ENCODE assay signal across 23 cellular contexts in the genomic region with DNA sequence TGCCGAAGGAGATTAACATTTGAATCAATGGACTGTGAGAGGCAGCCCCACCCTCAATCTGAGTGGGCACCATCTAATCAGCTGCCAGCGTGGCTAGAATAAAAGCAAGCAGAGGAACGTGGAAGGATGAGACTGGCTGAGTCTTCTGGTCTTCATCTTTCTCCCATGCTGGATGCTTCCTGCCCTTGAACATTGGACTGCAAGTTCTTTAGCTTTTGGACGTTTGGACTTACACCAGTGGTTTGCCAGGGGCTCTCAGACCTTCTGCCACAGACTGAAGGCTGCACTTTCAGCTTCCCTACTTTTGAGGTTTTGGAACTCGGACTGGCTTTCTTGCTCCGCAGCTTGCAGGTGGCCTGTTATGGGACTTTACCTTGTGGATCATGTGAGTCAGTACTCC. TPM values are rescaled to one million over a fixed set of nuclear protein-coding genes. Genes with fewer than 3 reads are reported as not detected.
A peak's percentile ranks its signal among the peaks of the same experiment; 100 is the strongest.
DNase-seq lines count a peak whose midpoint lies in the region; ATAC-seq and TF ChIP-seq lines count a peak whose summit lies in the region.
"Had no signal": no experiment of that assay in that cellular context is flagged by ENCODE, and none has a peak within 500 bp of the region (broad histone marks: within the 10 kb centered on the region; RNA-seq: fewer than 3 reads in every experiment).

No MANE protein-coding gene starts in this region.

- H3K36me3 Mint-ChIP-seq in GM23338 (ENCODE audit: low read depth) = 0 out of 3 replicates have a peak, but pooled peaks cover 2% of the 10 kb centered on the region
- no peaks in the 10 kb centered on the region for H3K36me3 Mint-ChIP-seq in Calu3 (ENCODE audit: insufficient read depth, unreplicated experiment)

- H3K9me3 Mint-ChIP-seq in GM23338 = no peaks in the 10 kb centered on the region
- H3K9me3 Mint-ChIP-seq in Calu3 (ENCODE audit: low read depth, unreplicated experiment) = no peaks in the 10 kb centered on the region
- H3K9me3 Mint-ChIP-seq: CD4-positive, alpha-beta T cell had no signal

- no peaks in the 10 kb centered on the region for H3F3A ChIP-seq in GM23338 (replicated peaks; ENCODE audit: low read depth)

- H3K36me3 ChIP-seq in GM23338 (ENCODE audit: insufficient read depth) = no peaks in the 10 kb centered on the region

- peaks cover 22% of the 10 kb centered on the region for H3K4me1 ChIP-seq in GM23338 (ENCODE audit: insufficient read depth)
- H3K4me1 ChIP-seq: BLaER1, Caco-2 had no signal

- peak; percentile 24 for DNase-seq in Ammon's horn (ENCODE audit: low spot score)
- no peak for DNase-seq in GM23338 (ENCODE audit: low spot score)
- DNase-seq in NCI-H748 treated with DMSO at 0.1 percent for 48 hours (lab: John Stamatoyannopoulos, UW) = peak; percentile 44
- peak; percentile 3 for DNase-seq in occipital lobe (lab: John Stamatoyannopoulos, UW)
- no peak for DNase-seq in Calu3
- DNase-seq in activated CD8-positive, alpha-beta memory T cell treated with anti-CD3 and anti-CD28 coated beads, Interleukin-2, amount 50 U/mL, for 4 hours = no peak
- DNase-seq: Caco-2; CD4-positive, alpha-beta T cell; DND-41; GM23248; HCEC 1CT; IMR-90; NCI-H1105; NCI-H187; NCI-H226; NCI-H524 treated with DMSO at 0.1 percent for 48 hours; PC-9; SIG-M5 had no signal

- no peaks in the 10 kb centered on the region for H3K27me3 Mint-ChIP-seq in GM23338 (ENCODE audit: insufficient read depth, low read depth, poor library complexity)
- no peaks in the 10 kb centered on the region for H3K27me3 Mint-ChIP-seq in Calu3 (ENCODE audit: unreplicated experiment)
- H3K27me3 Mint-ChIP-seq: CD4-positive, alpha-beta T cell had no signal

- no peak overlapping the region for H3K4me3 ChIP-seq in GM23338
- H3K4me3 ChIP-seq: BLaER1, GM23248, PC-9 had no signal

- H2AFZ ChIP-seq in GM23338 = no peak overlapping the region
- H2AFZ ChIP-seq: GM23248, PC-9 had no signal

- BruUV-seq in Calu3 (replicated peaks; lab: Mats Ljungman, UMichigan) = no TSS peak

- no peak for ATAC-seq in GM23338
- ATAC-seq in HG03520 (IDR thresholded peaks at IDR 0.05; ENCODE audit: unreplicated experiment) = no peak
- ATAC-seq: SK-N-SH treated with all-trans-retinoic acid at 6 μM for 48 hours had no signal

- H3K4me3 Mint-ChIP-seq in GM23338 (no peak overlapping the region), Calu3 (ENCODE audit: low read depth, unreplicated experiment) (no peak overlapping the region)
- H3K4me3 Mint-ChIP-seq: CD4-positive, alpha-beta T cell had no signal

- H3K9me2 ChIP-seq in GM23338 (ENCODE audit: insufficient read depth) = no peaks in the 10 kb centered on the region

- H4K20me1 ChIP-seq in GM23338 (replicated peaks; ENCODE audit: insufficient read depth) = 0 out of 2 replicates have a peak, but pooled peaks cover 3% of the 10 kb centered on the region
- H4K20me1 ChIP-seq: BLaER1 had no signal

- CTCF ChIA-PET in Calu3 (lab: Charles Lee) = no interaction called here

- H3K4me2 ChIP-seq in GM23338 = peak overlapping the region; percentile 50; the same call in 1 of the 2 replicates
- H3K4me2 ChIP-seq: BLaER1, KMS-11, PC-9 had no signal

- intact Hi-C loops in Calu3 (cut with micrococcal nuclease; ENCODE audit: unreplicated experiment) = loop anchor here (5.0 kb wide), 1 partner anchor 559 kb away; no protein-coding TSS in a partner anchor

- TF ChIP-seq CTCF in GM23338 (conservative IDR thresholded peaks at IDR 0.05; ENCODE audit: low read depth in 2 of 2) = no peak
- no peak for TF ChIP-seq CTCF in Calu3 (IDR thresholded peaks at IDR 0.05; ENCODE audit: unreplicated experiment)

- H3K27me3 ChIP-seq in GM23338 (ENCODE audit: insufficient read depth) = no peaks in the 10 kb centered on the region
- H3K27me3 ChIP-seq: BLaER1 had no signal

- no peaks in the 10 kb centered on the region for H3K79me2 ChIP-seq in GM23338 (replicated peaks; ENCODE audit: insufficient read depth)

- no peak overlapping the region for H3K27ac ChIP-seq in GM23338 (ENCODE audit: low read depth)
- H3K27ac ChIP-seq: BLaER1, GM23248, KMS-11, PC-9, RWPE1 had no signal

- no peak overlapping the region for H3K27ac Mint-ChIP-seq in GM23338
- H3K27ac Mint-ChIP-seq in Calu3 (ENCODE audit: unreplicated experiment) = no peak overlapping the region
- H3K27ac Mint-ChIP-seq: CD4-positive, alpha-beta T cell had no signal

- H3K4me1 Mint-ChIP-seq in GM23338 (peaks cover 26% of the 10 kb centered on the region), Calu3 (ENCODE audit: low read depth, unreplicated experiment) (no peaks in the 10 kb centered on the region)

TF ChIP-seq in GM23338, 12 proteins besides CTCF, POLR2A, EP300 and RAD21 (continues in another document):
- TF ChIP-seq CREB1 (CRISPR knock-in tag; IDR thresholded peaks at IDR 0.05; ENCODE audit: low read depth) (no peak), POLR2AphosphoS5 (IDR thresholded peaks at IDR 0.05; ENCODE audit: low read depth) (no peak), ZNF114 (CRISPR knock-in tag; IDR thresholded peaks at IDR 0.05) (no peak), NANOG (IDR thresholded peaks at IDR 0.05; ENCODE audit: borderline replicate concordance) (no peak), JUNB (IDR thresholded peaks at IDR 0.05; ENCODE audit: unreplicated experiment) (no peak)
- TF ChIP-seq, protein P1, sequence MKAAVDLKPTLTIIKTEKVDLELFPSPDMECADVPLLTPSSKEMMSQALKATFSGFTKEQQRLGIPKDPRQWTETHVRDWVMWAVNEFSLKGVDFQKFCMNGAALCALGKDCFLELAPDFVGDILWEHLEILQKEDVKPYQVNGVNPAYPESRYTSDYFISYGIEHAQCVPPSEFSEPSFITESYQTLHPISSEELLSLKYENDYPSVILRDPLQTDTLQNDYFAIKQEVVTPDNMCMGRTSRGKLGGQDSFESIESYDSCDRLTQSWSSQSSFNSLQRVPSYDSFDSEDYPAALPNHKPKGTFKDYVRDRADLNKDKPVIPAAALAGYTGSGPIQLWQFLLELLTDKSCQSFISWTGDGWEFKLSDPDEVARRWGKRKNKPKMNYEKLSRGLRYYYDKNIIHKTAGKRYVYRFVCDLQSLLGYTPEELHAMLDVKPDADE (IDR thresholded peaks at IDR 0.05) = no peak
- TF ChIP-seq, protein P2, sequence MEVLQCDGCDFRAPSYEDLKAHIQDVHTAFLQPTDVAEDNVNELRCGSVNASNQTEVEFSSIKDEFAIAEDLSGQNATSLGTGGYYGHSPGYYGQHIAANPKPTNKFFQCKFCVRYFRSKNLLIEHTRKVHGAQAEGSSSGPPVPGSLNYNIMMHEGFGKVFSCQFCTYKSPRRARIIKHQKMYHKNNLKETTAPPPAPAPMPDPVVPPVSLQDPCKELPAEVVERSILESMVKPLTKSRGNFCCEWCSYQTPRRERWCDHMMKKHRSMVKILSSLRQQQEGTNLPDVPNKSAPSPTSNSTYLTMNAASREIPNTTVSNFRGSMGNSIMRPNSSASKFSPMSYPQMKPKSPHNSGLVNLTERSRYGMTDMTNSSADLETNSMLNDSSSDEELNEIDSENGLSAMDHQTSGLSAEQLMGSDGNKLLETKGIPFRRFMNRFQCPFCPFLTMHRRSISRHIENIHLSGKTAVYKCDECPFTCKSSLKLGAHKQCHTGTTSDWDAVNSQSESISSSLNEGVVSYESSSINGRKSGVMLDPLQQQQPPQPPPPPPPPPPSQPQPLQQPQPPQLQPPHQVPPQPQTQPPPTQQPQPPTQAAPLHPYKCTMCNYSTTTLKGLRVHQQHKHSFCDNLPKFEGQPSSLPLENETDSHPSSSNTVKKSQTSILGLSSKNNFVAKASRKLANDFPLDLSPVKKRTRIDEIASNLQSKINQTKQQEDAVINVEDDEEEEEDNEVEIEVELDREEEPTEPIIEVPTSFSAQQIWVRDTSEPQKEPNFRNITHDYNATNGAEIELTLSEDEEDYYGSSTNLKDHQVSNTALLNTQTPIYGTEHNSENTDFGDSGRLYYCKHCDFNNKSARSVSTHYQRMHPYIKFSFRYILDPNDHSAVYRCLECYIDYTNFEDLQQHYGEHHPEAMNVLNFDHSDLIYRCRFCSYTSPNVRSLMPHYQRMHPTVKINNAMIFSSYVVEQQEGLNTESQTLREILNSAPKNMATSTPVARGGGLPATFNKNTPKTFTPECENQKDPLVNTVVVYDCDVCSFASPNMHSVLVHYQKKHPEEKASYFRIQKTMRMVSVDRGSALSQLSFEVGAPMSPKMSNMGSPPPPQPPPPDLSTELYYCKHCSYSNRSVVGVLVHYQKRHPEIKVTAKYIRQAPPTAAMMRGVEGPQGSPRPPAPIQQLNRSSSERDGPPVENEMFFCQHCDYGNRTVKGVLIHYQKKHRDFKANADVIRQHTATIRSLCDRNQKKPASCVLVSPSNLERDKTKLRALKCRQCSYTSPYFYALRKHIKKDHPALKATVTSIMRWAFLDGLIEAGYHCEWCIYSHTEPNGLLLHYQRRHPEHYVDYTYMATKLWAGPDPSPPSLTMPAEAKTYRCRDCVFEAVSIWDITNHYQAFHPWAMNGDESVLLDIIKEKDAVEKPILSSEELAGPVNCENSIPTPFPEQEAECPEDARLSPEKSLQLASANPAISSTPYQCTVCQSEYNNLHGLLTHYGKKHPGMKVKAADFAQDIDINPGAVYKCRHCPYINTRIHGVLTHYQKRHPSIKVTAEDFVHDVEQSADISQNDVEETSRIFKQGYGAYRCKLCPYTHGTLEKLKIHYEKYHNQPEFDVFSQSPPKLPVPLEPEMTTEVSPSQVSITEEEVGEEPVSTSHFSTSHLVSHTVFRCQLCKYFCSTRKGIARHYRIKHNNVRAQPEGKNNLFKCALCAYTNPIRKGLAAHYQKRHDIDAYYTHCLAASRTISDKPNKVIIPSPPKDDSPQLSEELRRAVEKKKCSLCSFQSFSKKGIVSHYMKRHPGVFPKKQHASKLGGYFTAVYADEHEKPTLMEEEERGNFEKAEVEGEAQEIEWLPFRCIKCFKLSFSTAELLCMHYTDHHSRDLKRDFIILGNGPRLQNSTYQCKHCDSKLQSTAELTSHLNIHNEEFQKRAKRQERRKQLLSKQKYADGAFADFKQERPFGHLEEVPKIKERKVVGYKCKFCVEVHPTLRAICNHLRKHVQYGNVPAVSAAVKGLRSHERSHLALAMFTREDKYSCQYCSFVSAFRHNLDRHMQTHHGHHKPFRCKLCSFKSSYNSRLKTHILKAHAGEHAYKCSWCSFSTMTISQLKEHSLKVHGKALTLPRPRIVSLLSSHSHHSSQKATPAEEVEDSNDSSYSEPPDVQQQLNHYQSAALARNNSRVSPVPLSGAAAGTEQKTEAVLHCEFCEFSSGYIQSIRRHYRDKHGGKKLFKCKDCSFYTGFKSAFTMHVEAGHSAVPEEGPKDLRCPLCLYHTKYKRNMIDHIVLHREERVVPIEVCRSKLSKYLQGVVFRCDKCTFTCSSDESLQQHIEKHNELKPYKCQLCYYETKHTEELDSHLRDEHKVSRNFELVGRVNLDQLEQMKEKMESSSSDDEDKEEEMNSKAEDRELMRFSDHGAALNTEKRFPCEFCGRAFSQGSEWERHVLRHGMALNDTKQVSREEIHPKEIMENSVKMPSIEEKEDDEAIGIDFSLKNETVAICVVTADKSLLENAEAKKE (CRISPR knock-in tag; IDR thresholded peaks at IDR 0.05) = no peak

RNA-seq across cellular contexts. Expression of a gene that starts 14.7 kb away (rescaled TPM):
- 14.6 and 15.6 TPM in 2 replicates for total RNA-seq in GM23338 (2014; rRNA removed; shearing (Covaris generic))
- polyA plus RNA-seq in GM23338 (2016; fragmentation: Nextera tagmentation; extraction: Ambion mirVana) = 11.0 and 11.8 TPM in 2 replicates
- total RNA-seq in occipital lobe (51.8 TPM), Calu3 (2022) (23.1 and 23.5 TPM in 2 replicates)

RNA-seq across cellular contexts. Expression of a gene that starts 15.1 kb away (rescaled TPM):
- total RNA-seq in GM23338 (2014; rRNA removed; shearing (Covaris generic)) = 116 and 141 TPM in 2 replicates
- polyA plus RNA-seq in GM23338 (2016; fragmentation: Nextera tagmentation; extraction: Ambion mirVana) = 58.8 and 64.9 TPM in 2 replicates
- total RNA-seq in occipital lobe (33.1 TPM), Calu3 (2022) (36.0 and 39.5 TPM in 2 replicates)

Comparison
In these comparisons a context has a peak if more than half of its experiments do, and no peak if none do; other contexts are left out.
1. DNase-seq: peak in Ammon's horn (single experiment), NCI-H748 treated with DMSO at 0.1 percent for 48 hours (single experiment) and occipital lobe (single experiment); none in GM23338 (single experiment), Calu3 (single experiment) and activated CD8-positive, alpha-beta memory T cell treated with anti-CD3 and anti-CD28 coated beads, Interleukin-2, amount 50 U/mL, for 4 hours (single experiment).